ENCODE assay signal across 19 cellular contexts in genomic region chr22:47056361-47056760, GRCh38.
DNase-seq lines count a peak whose midpoint lies in the region; ATAC-seq and TF ChIP-seq lines count a peak whose summit lies in the region.
"Had no signal": no experiment of that assay in that cellular context is flagged by ENCODE, and none has a peak within 500 bp of the region (broad histone marks: within the 10 kb centered on the region; RNA-seq: fewer than 3 reads in every experiment).

No MANE protein-coding gene starts in this region.

- H3K36me3 ChIP-seq in heart right ventricle = peaks cover 0 to 54% (median 0%) of the 10 kb centered on the region in 9 donors
- no peaks in the 10 kb centered on the region for H3K36me3 ChIP-seq in RWPE2 (ENCODE audit: low read depth)
- peaks cover 0 to 97% (median 14%) of the 10 kb centered on the region in 6 donors for H3K36me3 ChIP-seq in spleen
- no peaks in the 10 kb centered on the region for H3K36me3 ChIP-seq in CD8-positive, alpha-beta T cell (ENCODE audit: insufficient read depth, low read length)
- H3K36me3 ChIP-seq: BE2C, HAP-1 had no signal

- H3K4me1 Mint-ChIP-seq in memory B cell = peaks cover 39% of the 10 kb centered on the region
- H3K4me1 Mint-ChIP-seq in CD8-positive, alpha-beta T cell (ENCODE audit: low read depth) = peaks cover 6% of the 10 kb centered on the region

- no peaks in the 10 kb centered on the region for H3K4me1 ChIP-seq in heart right ventricle
- H3K4me1 ChIP-seq in RWPE2 (ENCODE audit: insufficient read depth, poor library complexity, severe bottlenecking) = no peaks in the 10 kb centered on the region
- H3K4me1 ChIP-seq in spleen = peaks cover 0 to 24% (median 0%) of the 10 kb centered on the region in 6 donors
- H3K4me1 ChIP-seq in CD8-positive, alpha-beta T cell (ENCODE audit: insufficient read depth, low read length) = no peaks in the 10 kb centered on the region
- H3K4me1 ChIP-seq: BE2C, HAP-1, Peyer's patch had no signal

- no peak for TF ChIP-seq POLR2A in spleen (IDR thresholded peaks at IDR 0.05)

- H3K4me3 ChIP-seq in heart right ventricle (no peak overlapping the region), RWPE2 (ENCODE audit: severe bottlenecking) (no peak overlapping the region), spleen (no peak overlapping the region)
- H3K4me3 ChIP-seq in CD8-positive, alpha-beta T cell (ENCODE audit: low read depth, low read length) = no peak overlapping the region
- H3K4me3 ChIP-seq: HAP-1, Peyer's patch had no signal

- H3K27ac ChIP-seq in heart right ventricle (no peak overlapping the region), RWPE2 (ENCODE audit: poor library complexity, severe bottlenecking) (no peak overlapping the region), spleen (no peak overlapping the region)
- no peak overlapping the region for H3K27ac ChIP-seq in CD8-positive, alpha-beta T cell (ENCODE audit: low read depth, low read length)
- H3K27ac ChIP-seq: HL-60, Peyer's patch had no signal

- CTCF ChIA-PET in CD8-positive, alpha-beta T cell (lab: Charles Lee) = no interaction called here

- no peaks in the 10 kb centered on the region for H3K9me3 ChIP-seq in heart right ventricle
- no peaks in the 10 kb centered on the region for H3K9me3 ChIP-seq in RWPE2 (ENCODE audit: severe bottlenecking)
- H3K9me3 ChIP-seq in spleen = no peaks in the 10 kb centered on the region
- H3K9me3 ChIP-seq in CD8-positive, alpha-beta T cell (ENCODE audit: low read length) = no peaks in the 10 kb centered on the region
- H3K9me3 ChIP-seq: BE2C, HAP-1, Peyer's patch had no signal

- H3K36me3 Mint-ChIP-seq in memory B cell = peaks cover 34% of the 10 kb centered on the region
- peaks cover 68% of the 10 kb centered on the region for H3K36me3 Mint-ChIP-seq in CD8-positive, alpha-beta T cell

- ATAC-seq in Right ventricle myocardium superior (ENCODE audit: poor library complexity) (no peak), heart right ventricle (no peak), RWPE2 (ENCODE audit: low read depth) (no peak), memory B cell (ENCODE audit: low read depth) (no peak)
- ATAC-seq in CD8-positive, alpha-beta T cell = no peak

- TF ChIP-seq CTCF in heart right ventricle (IDR thresholded peaks at IDR 0.05) (no peak), RWPE2 (IDR thresholded peaks at IDR 0.05; ENCODE audit: poor library complexity, severe bottlenecking) (no peak), spleen (IDR thresholded peaks at IDR 0.05 in 8 of 11, conservative IDR thresholded peaks at IDR 0.05 in 3 of 11) (no peak)
- TF ChIP-seq CTCF in CD8-positive, alpha-beta T cell (IDR thresholded peaks at IDR 0.05) = no peak

- H3K27me3 ChIP-seq in heart right ventricle = no peaks in the 10 kb centered on the region
- no peaks in the 10 kb centered on the region for H3K27me3 ChIP-seq in RWPE2 (ENCODE audit: insufficient read depth, poor library complexity, severe bottlenecking)
- no peaks in the 10 kb centered on the region for H3K27me3 ChIP-seq in spleen (replicated peaks in 1 of 7)
- H3K27me3 ChIP-seq in CD8-positive, alpha-beta T cell (ENCODE audit: insufficient read depth, low read length) = no peaks in the 10 kb centered on the region
- H3K27me3 ChIP-seq: BE2C, Peyer's patch had no signal

- H3K27ac Mint-ChIP-seq in memory B cell = peak overlapping the region; percentile 60
- no peak overlapping the region for H3K27ac Mint-ChIP-seq in CD8-positive, alpha-beta T cell

- DNase-seq in Right ventricle myocardium superior = peak; percentile 23
- no peak for DNase-seq in heart right ventricle
- DNase-seq in RWPE2 (ENCODE audit: low spot score) = peak; percentile 34
- no peak for DNase-seq in memory B cell (ENCODE audit: low spot score in 2 of 2)
- peak; percentile 38 for DNase-seq in spleen
- DNase-seq in CD8-positive, alpha-beta T cell = no peak
- no peak for DNase-seq in activated CD4-positive, alpha-beta T cell treated with anti-CD3 and anti-CD28 coated beads for 1 hour
- no peak for DNase-seq in NCI-H2227 (lab: John Stamatoyannopoulos, UW; ENCODE audit: unreplicated experiment)
- DNase-seq: 8988T; BE2C; CD4-positive, CD25-positive, alpha-beta regulatory T cell; DMS153; GF-D8; NCI-H1105; NCI-H2081; SHP77 treated with DMSO at 0.1 percent for 48 hours had no signal

- WGBS in heart right ventricle, 2 donors = 90 to 95% methylated on average over 9 of the region's 9 CpGs
- 88 to 95% (median 93%) methylated on average over 9 of the region's 9 CpGs for WGBS in spleen, 5 donors

- H3K9me3 Mint-ChIP-seq in memory B cell = no peaks in the 10 kb centered on the region
- no peaks in the 10 kb centered on the region for H3K9me3 Mint-ChIP-seq in CD8-positive, alpha-beta T cell
- H3K9me3 Mint-ChIP-seq: CD4-positive, CD25-positive, alpha-beta regulatory T cell had no signal

- no peaks in the 10 kb centered on the region for H3K27me3 Mint-ChIP-seq in memory B cell
- H3K27me3 Mint-ChIP-seq in CD8-positive, alpha-beta T cell (ENCODE audit: low read depth) = no peaks in the 10 kb centered on the region
- H3K27me3 Mint-ChIP-seq: CD4-positive, CD25-positive, alpha-beta regulatory T cell had no signal

- intact Hi-C loops in Right ventricle myocardium superior (cut with DNase I) (no loop called here), heart right ventricle (cut with DNase I) (no loop called here), spleen (cut with DNase I; ENCODE audit: low total_unique reads) (no loop called here)
- intact Hi-C loops in CD8-positive, alpha-beta T cell (cut with DNase I, micrococcal nuclease) = no loop called here

- POLR2A ChIA-PET in CD8-positive, alpha-beta T cell (lab: Charles Lee) = no interaction called here

- no peak overlapping the region for H3K4me3 Mint-ChIP-seq in memory B cell
- H3K4me3 Mint-ChIP-seq in CD8-positive, alpha-beta T cell = no peak overlapping the region
- H3K4me3 Mint-ChIP-seq: CD4-positive, CD25-positive, alpha-beta regulatory T cell had no signal

Comparison
In these comparisons a context has a peak if more than half of its experiments do, and no peak if none do; other contexts are left out.
1. DNase-seq: peak in Right ventricle myocardium superior (single experiment), RWPE2 (single experiment) and spleen (single experiment); none in heart right ventricle (0 of 2), memory B cell (0 of 2), CD8-positive, alpha-beta T cell (0 of 7), activated CD4-positive, alpha-beta T cell treated with anti-CD3 and anti-CD28 coated beads for 1 hour (single experiment) and NCI-H2227 (single experiment).